In genomic region chr19:54390942-54391577, GRCh38 we compare ENCODE assay signal across 8 cellular contexts. TPM values are rescaled to one million over a fixed set of nuclear protein-coding genes. Genes with fewer than 3 reads are reported as not detected.
DNase-seq lines count a peak whose midpoint lies in the region; ATAC-seq, FAIRE-seq and TF ChIP-seq lines count a peak whose summit lies in the region.

No MANE protein-coding gene starts in this region.

- H3K9me3 ChIP-seq in tibial artery, result no peaks in the 10 kb centered on the region

- H3K4me3 ChIP-seq in epithelial cell of proximal tubule (ENCODE audit: low read depth, low read length) (no peak overlapping the region), tibial artery (no peak overlapping the region)

- H3K4me1 ChIP-seq in tibial artery, result peaks cover 0 to 4% (median 0%) of the 10 kb centered on the region in 4 donors

- peak; percentile 91 for FAIRE-seq in GM19239 (lab: Jason Lieb, UNC)

- H3K36me3 Mint-ChIP-seq in nephron (ENCODE audit: low read depth), result no peaks in the 10 kb centered on the region

- H3K9me3 Mint-ChIP-seq in nephron, result no peaks in the 10 kb centered on the region

- intact Hi-C loops in tibial artery (cut with DNase I; ENCODE audit: low total_unique reads), result no loop called here

- DNase-seq in AG08396 (ENCODE audit: low spot score) (peak; percentile 40), GM19239 (ENCODE audit: insufficient read length, low spot score) (no peak), NCI-H748 (lab: John Stamatoyannopoulos, UW; ENCODE audit: unreplicated experiment) (peak; percentile 72), epithelial cell of proximal tubule (ENCODE audit: low read depth) (no peak), tibial artery (no peak)
- DNase-seq in activated CD8-positive, alpha-beta memory T cell treated with anti-CD3 and anti-CD28 coated beads, Interleukin-2, amount 50 U/mL, for 1 hour (ENCODE audit: extremely low read depth), result peak; percentile 55

- no peaks in the 10 kb centered on the region for H3K36me3 ChIP-seq in tibial artery

- no peak for ATAC-seq in HG02763 (IDR thresholded peaks at IDR 0.05; ENCODE audit: unreplicated experiment)

- peaks cover 10% of the 10 kb centered on the region for H3K4me1 Mint-ChIP-seq in nephron

- TF ChIP-seq CTCF in epithelial cell of proximal tubule (conservative IDR thresholded peaks at IDR 0.05; ENCODE audit: low read depth, low read length) (peak; percentile 70), nephron (IDR thresholded peaks at IDR 0.05; ENCODE audit: unreplicated experiment in 3 of 3) (peak; percentile 81 to 83 (median 81)), tibial artery (IDR thresholded peaks at IDR 0.05) (peak; percentile 52)

- H3K4me3 Mint-ChIP-seq in nephron, result no peak overlapping the region

- peaks cover 36% of the 10 kb centered on the region for H3K27me3 Mint-ChIP-seq in nephron (ENCODE audit: low read depth)

- H3K27ac ChIP-seq in tibial artery, result no peak overlapping the region

- peaks cover 0 to 57% of the 10 kb centered on the region in 2 donors for H3K27me3 ChIP-seq in tibial artery

- peak overlapping the region in 1 of 3 experiments; percentile 17 for H3K27ac Mint-ChIP-seq in nephron

RNA-seq across cellular contexts. Expression of gene TTYH1, which starts 24.2 kb away (rescaled TPM):
- 3.6 TPM in 1 of 2 replicates, not detected in the other for total RNA-seq in epithelial cell of proximal tubule

RNA-seq across cellular contexts. Expression of gene LAIR1, which starts 26.3 kb away (rescaled TPM):
- not detected in 2 replicates for total RNA-seq in epithelial cell of proximal tubule

RNA-seq across cellular contexts. Expression of gene LILRA4, which starts 52.1 kb away (rescaled TPM):
- total RNA-seq in epithelial cell of proximal tubule, result not detected in 2 replicates

RNA-seq across cellular contexts. Expression of gene LENG8, which starts 57.9 kb away (rescaled TPM):
- 32.5 and 39.1 TPM in 2 replicates for total RNA-seq in epithelial cell of proximal tubule

Comparison
In these comparisons a context has a peak if more than half of its experiments do, and no peak if none do; other contexts are left out.
1. DNase-seq: peak in AG08396 (single experiment), NCI-H748 (single experiment) and activated CD8-positive, alpha-beta memory T cell treated with anti-CD3 and anti-CD28 coated beads, Interleukin-2, amount 50 U/mL, for 1 hour (single experiment); none in GM19239 (single experiment), epithelial cell of proximal tubule (single experiment) and tibial artery (0 of 2).
2. Peak in every context shown above with its lines, with median percentiles within 50 percentile points of each other: CTCF ChIP-seq.